In the genomic region with DNA sequence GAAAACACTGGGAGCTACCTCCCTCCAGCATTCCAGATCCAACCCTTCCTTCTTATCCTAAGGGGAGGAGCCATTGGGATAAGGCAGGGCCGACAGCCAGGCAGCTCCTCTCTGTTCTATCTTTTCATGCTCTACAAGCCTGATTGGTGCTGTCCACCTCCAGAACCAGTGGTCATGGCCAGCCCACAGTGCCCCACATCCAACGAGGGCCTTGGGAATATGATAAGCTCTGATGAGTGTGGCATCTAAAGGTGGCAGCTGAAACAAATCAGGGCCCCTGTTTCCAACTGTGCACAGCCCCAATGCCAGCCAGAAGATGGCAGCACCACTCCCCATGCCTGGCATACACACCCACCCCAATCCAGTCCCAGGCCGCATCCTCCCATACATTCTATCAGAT, we compare ENCODE assay signal across 8 cellular contexts.
DNase-seq lines count a peak whose midpoint lies in the region; ATAC-seq and TF ChIP-seq lines count a peak whose summit lies in the region.

No MANE protein-coding gene starts in this region.

- no peak overlapping the region for H3K4me3 ChIP-seq in AG04450 (ENCODE audit: low read depth, low read length)
- H3K4me3 ChIP-seq in fibroblast of the aortic adventitia (ENCODE audit: low read depth, low read length) = no peak overlapping the region
- no peak overlapping the region for H3K4me3 ChIP-seq in testis

- TF ChIP-seq CTCF in AG04450 (IDR thresholded peaks at IDR 0.05; ENCODE audit: low read depth, low read length) (peak; percentile 49), GM12872 (IDR thresholded peaks at IDR 0.05; ENCODE audit: insufficient read depth, low read depth, low read length) (peak; percentile 57), fibroblast of the aortic adventitia (IDR thresholded peaks at IDR 0.05; ENCODE audit: insufficient read depth, low read length) (peak; percentile 38), testis (IDR thresholded peaks at IDR 0.05) (peak in 1 of 3 experiments; percentile 25)

- POLR2A ChIA-PET in AG04450 (lab: Yijun Ruan, JAX) = no interaction called here

- 50 to 71% methylated on average over 2 to 3 of the region's 3 CpGs for WGBS in testis, 2 donors

- H3K36me3 ChIP-seq in testis (ENCODE audit: low read depth, missing control alignments) = no peaks in the 10 kb centered on the region

- H3K9me3 ChIP-seq in AG04450 (ENCODE audit: control insufficient read depth, insufficient read depth, low read length) (no peaks in the 10 kb centered on the region), testis (no peaks in the 10 kb centered on the region)

- CTCF ChIA-PET in AG04450 (lab: Charles Lee) = interaction anchor here (0.5 to 2.7 kb wide), 14 partner anchors 10 to 1320 kb away, joined by 3 to 20 read pairs (median 4); no protein-coding TSS in a partner anchor

- no peaks in the 10 kb centered on the region for H3K4me1 ChIP-seq in testis

- H3K27ac ChIP-seq in AG04450 (ENCODE audit: low read depth, low read length) (no peak overlapping the region), testis (no peak overlapping the region)

- ATAC-seq in GM19023 (IDR thresholded peaks at IDR 0.05; ENCODE audit: unreplicated experiment) = no peak
- no peak for ATAC-seq in HG02623 (IDR thresholded peaks at IDR 0.05; ENCODE audit: unreplicated experiment)

- H3K27me3 ChIP-seq in AG04450 (ENCODE audit: control insufficient read depth, insufficient read depth, low read length) (no peaks in the 10 kb centered on the region), testis (no peaks in the 10 kb centered on the region)

- intact Hi-C loops in testis (cut with DNase I; ENCODE audit: low total_unique reads) = no loop called here

- DNase-seq in AG04450 (ENCODE audit: low read depth, low spot score) (no peak), NCI-H226 (peak; percentile 74), fibroblast of the aortic adventitia (ENCODE audit: low read depth) (peak; percentile 14), testis (peak; percentile 20), SKM-1 treated with dmso at 0.1 percent for 144 hours (lab: John Stamatoyannopoulos, UW; ENCODE audit: unreplicated experiment) (no peak)

- no peak for TF ChIP-seq POLR2A in testis (IDR thresholded peaks at IDR 0.05)

Comparison
In these comparisons a context has a peak if more than half of its experiments do, and no peak if none do; other contexts are left out.
1. DNase-seq: peak in NCI-H226 (single experiment), fibroblast of the aortic adventitia (single experiment) and testis (single experiment); none in AG04450 (single experiment) and SKM-1 treated with dmso at 0.1 percent for 144 hours (single experiment).